In the genomic region with DNA sequence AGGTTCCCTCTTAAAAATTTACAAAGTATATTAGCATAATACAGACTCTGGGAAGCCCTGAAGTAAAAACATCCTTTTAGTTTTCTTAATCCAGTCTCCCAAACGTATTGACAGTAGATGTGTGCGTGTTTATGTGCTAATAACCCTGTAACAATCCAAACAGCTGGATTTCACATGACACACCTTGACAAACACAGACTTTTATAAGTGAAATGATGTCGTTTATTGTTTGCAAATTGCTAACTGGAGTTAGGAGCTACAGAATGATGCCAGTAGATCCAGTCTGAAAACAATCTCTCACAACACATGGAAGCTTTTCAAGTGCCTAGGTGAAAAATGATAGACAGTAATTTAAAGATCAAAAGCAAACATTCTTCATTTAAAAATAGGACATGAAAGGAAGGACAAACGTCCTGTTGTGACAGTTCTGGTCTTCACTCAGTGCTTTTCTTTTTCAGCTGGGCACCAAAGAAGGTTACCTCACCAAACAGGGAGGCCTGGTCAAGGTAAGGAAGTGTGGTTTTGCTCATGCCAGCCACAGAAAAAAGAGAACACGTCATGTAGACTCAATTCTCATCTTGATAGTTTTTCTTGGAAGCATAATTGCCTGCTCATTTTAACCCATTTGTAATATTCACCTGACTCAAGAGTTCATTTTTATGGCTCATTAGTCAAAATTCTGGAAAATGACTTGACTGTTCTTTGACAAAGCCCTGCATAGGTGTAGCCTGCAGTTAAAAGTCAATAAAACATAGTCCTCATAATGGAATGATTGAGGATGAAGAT, we compare ENCODE assay signal across 12 cellular contexts. TPM values are rescaled to one million over a fixed set of nuclear protein-coding genes. Genes with fewer than 3 reads are reported as not detected.
A peak's percentile ranks its signal among the peaks of the same experiment; 100 is the strongest.
DNase-seq lines count a peak whose midpoint lies in the region; ATAC-seq and TF ChIP-seq lines count a peak whose summit lies in the region.
"Had no signal": no experiment of that assay in that cellular context is flagged by ENCODE, and none has a peak within 500 bp of the region (broad histone marks: within the 10 kb centered on the region; RNA-seq: fewer than 3 reads in every experiment).

No MANE protein-coding gene starts in this region.

- ATAC-seq in GM18517 (IDR thresholded peaks at IDR 0.05; ENCODE audit: unreplicated experiment) (peak; percentile 48), GM21529 (IDR thresholded peaks at IDR 0.05; ENCODE audit: unreplicated experiment) (peak; percentile 55)
- ATAC-seq in effector memory CD8-positive, alpha-beta T cell (replicated peaks), result no peak
- ATAC-seq: PC-3 had no signal

- no peak overlapping the region for H3K4me3 Mint-ChIP-seq in effector memory CD8-positive, alpha-beta T cell
- H3K4me3 Mint-ChIP-seq in chondrocyte (ENCODE audit: unreplicated experiment), result no peak overlapping the region

- H3K9ac ChIP-seq in Loucy (ENCODE audit: low read depth, low read length, poor library complexity, severe bottlenecking), result no peak overlapping the region

- no peak for DNase-seq in epithelial cell of prostate (ENCODE audit: low read depth, low spot score)
- DNase-seq in effector memory CD8-positive, alpha-beta T cell, result no peak
- DNase-seq in putamen (ENCODE audit: low spot score), result no peak
- DNase-seq in NK-92 (lab: John Stamatoyannopoulos, UW; ENCODE audit: unreplicated experiment), result no peak
- DNase-seq in chondrocyte (ENCODE audit: low spot score), result no peak
- DNase-seq: effector CD8-positive, alpha-beta T cell; kidney glomerular epithelial cell; PC-3; sigmoid colon had no signal

- no peak for TF ChIP-seq CTCF in Loucy (conservative IDR thresholded peaks at IDR 0.05; ENCODE audit: low read length)
- no peak for TF ChIP-seq CTCF in chondrocyte (IDR thresholded peaks at IDR 0.05)

- no peak overlapping the region for H3K27ac Mint-ChIP-seq in effector memory CD8-positive, alpha-beta T cell
- no peak overlapping the region for H3K27ac Mint-ChIP-seq in chondrocyte (ENCODE audit: unreplicated experiment)

- H3K36me3 ChIP-seq in Loucy (ENCODE audit: insufficient read depth, low read length), result no peaks in the 10 kb centered on the region
- H3K36me3 ChIP-seq: sigmoid colon had no signal

- H3K9me3 ChIP-seq in Loucy (ENCODE audit: insufficient read depth, low read depth, low read length), result no peaks in the 10 kb centered on the region
- H3K9me3 ChIP-seq: sigmoid colon had no signal

- no peaks in the 10 kb centered on the region for H3K79me2 ChIP-seq in Loucy (ENCODE audit: insufficient read depth, low read length)

- H2AFZ ChIP-seq in Loucy (ENCODE audit: low read length), result peak overlapping the region; percentile 19; the same call in 1 of the 2 replicates

- no peaks in the 10 kb centered on the region for H3F3A ChIP-seq in Loucy (ENCODE audit: low read depth)

- peaks cover under 1 to 2% of the 10 kb centered on the region in 2 donors for H3K4me1 Mint-ChIP-seq in effector memory CD8-positive, alpha-beta T cell (ENCODE audit: low read depth in 2 of 2)
- peaks cover 6% of the 10 kb centered on the region for H3K4me1 Mint-ChIP-seq in chondrocyte (ENCODE audit: low read depth)

- no peaks in the 10 kb centered on the region for H3K27me3 Mint-ChIP-seq in effector memory CD8-positive, alpha-beta T cell
- peaks cover 17% of the 10 kb centered on the region for H3K27me3 Mint-ChIP-seq in chondrocyte (ENCODE audit: low read depth)

- H3K9me2 ChIP-seq in Loucy (replicated peaks; ENCODE audit: low read depth, low read length), result no peaks in the 10 kb centered on the region

- no peaks in the 10 kb centered on the region for H3K4me1 ChIP-seq in Loucy (ENCODE audit: insufficient read depth, low read length, poor library complexity, severe bottlenecking)

- H3K27me3 ChIP-seq in Loucy (ENCODE audit: insufficient read depth, low read length, poor library complexity, severe bottlenecking), result no peaks in the 10 kb centered on the region
- H3K27me3 ChIP-seq: sigmoid colon had no signal

- no peaks in the 10 kb centered on the region for H3K9me3 Mint-ChIP-seq in effector memory CD8-positive, alpha-beta T cell
- H3K9me3 Mint-ChIP-seq in chondrocyte (ENCODE audit: low read depth), result no peaks in the 10 kb centered on the region

- peaks cover 8% of the 10 kb centered on the region for H3K36me3 Mint-ChIP-seq in effector memory CD8-positive, alpha-beta T cell (ENCODE audit: insufficient read depth)
- no peaks in the 10 kb centered on the region for H3K36me3 Mint-ChIP-seq in chondrocyte (ENCODE audit: low read depth)

- peak overlapping the region; percentile 56 for H3K27ac ChIP-seq in epithelial cell of prostate

- no peak overlapping the region for H3K4me2 ChIP-seq in Loucy (ENCODE audit: low read depth, low read length, poor library complexity, severe bottlenecking)

- no peaks in the 10 kb centered on the region for H4K20me1 ChIP-seq in Loucy (ENCODE audit: insufficient read depth, low read length, poor library complexity, severe bottlenecking)

- no peak overlapping the region for H3K4me3 ChIP-seq in Loucy (ENCODE audit: low read length, poor library complexity, severe bottlenecking)
- H3K4me3 ChIP-seq: sigmoid colon had no signal

RNA-seq across cellular contexts. Expression of gene LAMTOR3, which starts 32.9 kb away (rescaled TPM):
- 34.2 to 38.8 TPM (median 36.2 TPM) in 3 replicates for total RNA-seq in chondrocyte

RNA-seq across cellular contexts. Expression of gene DAPP1, which starts 44.7 kb away (rescaled TPM):
- not detected in 3 replicates for total RNA-seq in chondrocyte
